9 cellular contexts compared by ENCODE assay signal in the genomic region with DNA sequence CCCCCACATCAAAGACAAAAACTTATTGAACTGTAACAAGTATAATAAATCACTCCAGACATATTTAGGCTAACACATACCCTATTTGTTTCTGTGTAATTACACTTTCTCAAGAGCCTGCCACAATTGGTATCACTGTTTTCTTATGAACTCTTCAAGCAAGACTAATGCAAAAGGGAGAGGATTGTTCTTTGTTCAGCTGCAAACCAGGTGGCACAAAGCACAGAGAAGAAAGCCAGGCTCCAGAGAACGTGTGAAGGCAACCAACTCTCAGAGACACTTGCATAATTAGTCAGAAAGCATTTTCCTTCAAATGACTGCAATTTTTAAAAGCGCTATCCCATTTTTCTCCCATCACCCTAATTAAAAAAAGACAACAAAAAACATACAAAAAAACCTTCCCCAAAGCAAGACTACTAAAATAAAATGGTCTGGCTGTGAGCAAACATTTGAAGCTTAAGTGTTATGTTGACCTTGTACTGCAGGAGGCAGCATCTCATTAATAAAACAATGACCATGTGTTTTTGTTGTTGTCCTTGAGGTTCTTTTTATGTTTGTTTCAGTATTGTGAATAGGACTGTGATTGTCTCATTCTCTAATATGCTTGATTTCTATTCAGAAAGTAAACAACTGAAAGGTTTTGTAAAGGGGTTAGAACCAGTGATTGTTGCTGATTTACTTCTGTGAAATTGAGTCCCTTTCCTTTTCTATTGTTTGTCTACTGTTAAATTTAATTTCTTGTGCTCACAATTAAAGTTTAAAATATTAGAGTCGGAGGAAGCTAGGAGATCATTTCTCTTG.
DNase-seq lines count a peak whose midpoint lies in the region; ATAC-seq and TF ChIP-seq lines count a peak whose summit lies in the region.
"Had no signal": no experiment of that assay in that cellular context is flagged by ENCODE, and none has a peak within 500 bp of the region (broad histone marks: within the 10 kb centered on the region; RNA-seq: fewer than 3 reads in every experiment).

No MANE protein-coding gene starts in this region.

- no peaks in the 10 kb centered on the region for H3K9me3 ChIP-seq in CD8-positive, alpha-beta T cell (ENCODE audit: low read length)

- no peaks in the 10 kb centered on the region for H3K27me3 ChIP-seq in CD8-positive, alpha-beta T cell (ENCODE audit: insufficient read depth, low read length)

- ATAC-seq in CD8-positive, alpha-beta T cell: no peak
- ATAC-seq in stimulated activated naive CD8-positive, alpha-beta T cell treated with anti-CD3 and anti-CD28 coated beads, Interleukin-15, amount 100 ng/mL, for 72 hours: no peak

- peaks cover 24% of the 10 kb centered on the region for H3K4me1 Mint-ChIP-seq in chondrocyte (ENCODE audit: low read depth)
- no peaks in the 10 kb centered on the region for H3K4me1 Mint-ChIP-seq in CD8-positive, alpha-beta T cell (ENCODE audit: low read depth)
- H3K4me1 Mint-ChIP-seq in stimulated activated naive CD8-positive, alpha-beta T cell treated with anti-CD3 and anti-CD28 coated beads, Interleukin-15, amount 100 ng/mL, for 72 hours: no peaks in the 10 kb centered on the region

- H3K4me1 ChIP-seq in CD8-positive, alpha-beta T cell (ENCODE audit: insufficient read depth, low read length): no peaks in the 10 kb centered on the region

- intact Hi-C loops in CD8-positive, alpha-beta T cell (cut with DNase I, micrococcal nuclease): no loop called here

- no peak overlapping the region for H3K4me3 ChIP-seq in CD8-positive, alpha-beta T cell (ENCODE audit: low read depth, low read length)

- H3K36me3 ChIP-seq in CD8-positive, alpha-beta T cell (ENCODE audit: insufficient read depth, low read length): no peaks in the 10 kb centered on the region

- no peaks in the 10 kb centered on the region for H3K9me3 Mint-ChIP-seq in chondrocyte (ENCODE audit: low read depth)
- H3K9me3 Mint-ChIP-seq in CD8-positive, alpha-beta T cell: no peaks in the 10 kb centered on the region
- H3K9me3 Mint-ChIP-seq in stimulated activated naive CD8-positive, alpha-beta T cell treated with anti-CD3 and anti-CD28 coated beads, Interleukin-15, amount 100 ng/mL, for 72 hours: peaks cover 0 to 3% of the 10 kb centered on the region in 2 donors

- CTCF ChIA-PET in CD8-positive, alpha-beta T cell (lab: Charles Lee): no interaction called here

- POLR2A ChIA-PET in CD8-positive, alpha-beta T cell (lab: Charles Lee): no interaction called here

- H3K36me3 Mint-ChIP-seq in chondrocyte (ENCODE audit: low read depth): no peaks in the 10 kb centered on the region
- H3K36me3 Mint-ChIP-seq in CD8-positive, alpha-beta T cell: no peaks in the 10 kb centered on the region
- H3K36me3 Mint-ChIP-seq: CD4-positive, CD25-positive, alpha-beta regulatory T cell had no signal

- peak overlapping the region; percentile 3 for H3K27ac Mint-ChIP-seq in chondrocyte (ENCODE audit: unreplicated experiment)
- H3K27ac Mint-ChIP-seq in CD8-positive, alpha-beta T cell: no peak overlapping the region
- H3K27ac Mint-ChIP-seq in stimulated activated naive CD8-positive, alpha-beta T cell treated with anti-CD3 and anti-CD28 coated beads, Interleukin-15, amount 100 ng/mL, for 72 hours: no peak overlapping the region
- H3K27ac Mint-ChIP-seq: CD4-positive, CD25-positive, alpha-beta regulatory T cell had no signal

- no peaks in the 10 kb centered on the region for H3K27me3 Mint-ChIP-seq in chondrocyte (ENCODE audit: low read depth)
- H3K27me3 Mint-ChIP-seq in CD8-positive, alpha-beta T cell (ENCODE audit: low read depth): no peaks in the 10 kb centered on the region
- peaks cover 9% of the 10 kb centered on the region for H3K27me3 Mint-ChIP-seq in stimulated activated naive CD8-positive, alpha-beta T cell treated with anti-CD3 and anti-CD28 coated beads, Interleukin-15, amount 100 ng/mL, for 72 hours
- H3K27me3 Mint-ChIP-seq: CD4-positive, CD25-positive, alpha-beta regulatory T cell had no signal

- no peak overlapping the region for H3K27ac ChIP-seq in CD8-positive, alpha-beta T cell (ENCODE audit: low read depth, low read length)

- DNase-seq in NCI-H82 (lab: John Stamatoyannopoulos, UW) (peak; percentile 50), NCI-H82 treated with DMSO at 0.1 percent for 48 hours (lab: John Stamatoyannopoulos, UW; ENCODE audit: unreplicated experiment) (no peak), NCI-H1930 (lab: John Stamatoyannopoulos, UW) (peak; percentile 93 to 94), chondrocyte (ENCODE audit: low spot score) (no peak), lung microvascular endothelial cell (ENCODE audit: low read depth in 2 of 2) (peak; percentile 78 to 81)
- no peak for DNase-seq in CD8-positive, alpha-beta T cell
- DNase-seq in stimulated activated naive CD8-positive, alpha-beta T cell treated with anti-CD3 and anti-CD28 coated beads, Interleukin-15, amount 100 ng/mL, for 72 hours: no peak
- DNase-seq in activated CD8-positive, alpha-beta memory T cell treated with anti-CD3 and anti-CD28 coated beads for 24 hours: no peak
- DNase-seq: CD4-positive, CD25-positive, alpha-beta regulatory T cell had no signal

- no peak overlapping the region for H3K4me3 Mint-ChIP-seq in chondrocyte (ENCODE audit: unreplicated experiment)
- no peak overlapping the region for H3K4me3 Mint-ChIP-seq in CD8-positive, alpha-beta T cell
- no peak overlapping the region for H3K4me3 Mint-ChIP-seq in stimulated activated naive CD8-positive, alpha-beta T cell treated with anti-CD3 and anti-CD28 coated beads, Interleukin-15, amount 100 ng/mL, for 72 hours
- H3K4me3 Mint-ChIP-seq: CD4-positive, CD25-positive, alpha-beta regulatory T cell had no signal

- TF ChIP-seq CTCF in chondrocyte (IDR thresholded peaks at IDR 0.05): peak; percentile 91
- TF ChIP-seq CTCF in CD8-positive, alpha-beta T cell (IDR thresholded peaks at IDR 0.05): no peak

Comparison
In these comparisons a context has a peak if more than half of its experiments do, and no peak if none do; other contexts are left out.
1. DNase-seq: peak in NCI-H82 (single experiment), NCI-H1930 (2 of 2) and lung microvascular endothelial cell (2 of 2); none in NCI-H82 treated with DMSO at 0.1 percent for 48 hours (single experiment), chondrocyte (single experiment), CD8-positive, alpha-beta T cell (0 of 7), stimulated activated naive CD8-positive, alpha-beta T cell treated with anti-CD3 and anti-CD28 coated beads, Interleukin-15, amount 100 ng/mL, for 72 hours (0 of 2) and activated CD8-positive, alpha-beta memory T cell treated with anti-CD3 and anti-CD28 coated beads for 24 hours (single experiment).